ENCODE assay signal across 1 cellular context in the genomic region with DNA sequence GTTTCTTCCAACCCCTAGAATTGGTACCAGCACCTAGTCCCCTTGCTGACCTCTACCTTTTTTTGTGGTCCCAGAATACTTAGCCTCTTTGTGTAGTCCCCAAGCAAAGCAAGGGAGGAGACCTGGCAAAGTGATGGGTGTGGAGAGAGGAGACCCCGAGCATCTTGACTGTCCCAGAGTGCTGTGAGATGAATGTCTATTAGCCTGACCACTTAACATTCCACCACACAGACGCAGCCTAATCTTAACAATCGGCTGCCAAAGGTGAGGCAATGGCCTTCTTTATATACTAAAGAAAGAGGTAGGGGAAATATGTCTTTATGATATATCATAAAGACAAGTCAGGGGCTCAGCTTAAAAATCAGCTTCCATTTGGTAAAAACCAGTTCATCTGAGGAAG.
TF ChIP-seq lines count a peak whose summit lies in the region.

No MANE protein-coding gene starts in this region.

TF ChIP-seq in WTC11, 78 proteins besides CTCF, POLR2A, EP300 and RAD21 (continued from another document):
- TF ChIP-seq, protein P1, sequence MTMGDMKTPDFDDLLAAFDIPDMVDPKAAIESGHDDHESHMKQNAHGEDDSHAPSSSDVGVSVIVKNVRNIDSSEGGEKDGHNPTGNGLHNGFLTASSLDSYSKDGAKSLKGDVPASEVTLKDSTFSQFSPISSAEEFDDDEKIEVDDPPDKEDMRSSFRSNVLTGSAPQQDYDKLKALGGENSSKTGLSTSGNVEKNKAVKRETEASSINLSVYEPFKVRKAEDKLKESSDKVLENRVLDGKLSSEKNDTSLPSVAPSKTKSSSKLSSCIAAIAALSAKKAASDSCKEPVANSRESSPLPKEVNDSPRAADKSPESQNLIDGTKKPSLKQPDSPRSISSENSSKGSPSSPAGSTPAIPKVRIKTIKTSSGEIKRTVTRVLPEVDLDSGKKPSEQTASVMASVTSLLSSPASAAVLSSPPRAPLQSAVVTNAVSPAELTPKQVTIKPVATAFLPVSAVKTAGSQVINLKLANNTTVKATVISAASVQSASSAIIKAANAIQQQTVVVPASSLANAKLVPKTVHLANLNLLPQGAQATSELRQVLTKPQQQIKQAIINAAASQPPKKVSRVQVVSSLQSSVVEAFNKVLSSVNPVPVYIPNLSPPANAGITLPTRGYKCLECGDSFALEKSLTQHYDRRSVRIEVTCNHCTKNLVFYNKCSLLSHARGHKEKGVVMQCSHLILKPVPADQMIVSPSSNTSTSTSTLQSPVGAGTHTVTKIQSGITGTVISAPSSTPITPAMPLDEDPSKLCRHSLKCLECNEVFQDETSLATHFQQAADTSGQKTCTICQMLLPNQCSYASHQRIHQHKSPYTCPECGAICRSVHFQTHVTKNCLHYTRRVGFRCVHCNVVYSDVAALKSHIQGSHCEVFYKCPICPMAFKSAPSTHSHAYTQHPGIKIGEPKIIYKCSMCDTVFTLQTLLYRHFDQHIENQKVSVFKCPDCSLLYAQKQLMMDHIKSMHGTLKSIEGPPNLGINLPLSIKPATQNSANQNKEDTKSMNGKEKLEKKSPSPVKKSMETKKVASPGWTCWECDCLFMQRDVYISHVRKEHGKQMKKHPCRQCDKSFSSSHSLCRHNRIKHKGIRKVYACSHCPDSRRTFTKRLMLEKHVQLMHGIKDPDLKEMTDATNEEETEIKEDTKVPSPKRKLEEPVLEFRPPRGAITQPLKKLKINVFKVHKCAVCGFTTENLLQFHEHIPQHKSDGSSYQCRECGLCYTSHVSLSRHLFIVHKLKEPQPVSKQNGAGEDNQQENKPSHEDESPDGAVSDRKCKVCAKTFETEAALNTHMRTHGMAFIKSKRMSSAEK (CRISPR knock-in tag; IDR thresholded peaks at IDR 0.05; ENCODE audit: borderline replicate concordance), result no peak
- TF ChIP-seq, protein P2, sequence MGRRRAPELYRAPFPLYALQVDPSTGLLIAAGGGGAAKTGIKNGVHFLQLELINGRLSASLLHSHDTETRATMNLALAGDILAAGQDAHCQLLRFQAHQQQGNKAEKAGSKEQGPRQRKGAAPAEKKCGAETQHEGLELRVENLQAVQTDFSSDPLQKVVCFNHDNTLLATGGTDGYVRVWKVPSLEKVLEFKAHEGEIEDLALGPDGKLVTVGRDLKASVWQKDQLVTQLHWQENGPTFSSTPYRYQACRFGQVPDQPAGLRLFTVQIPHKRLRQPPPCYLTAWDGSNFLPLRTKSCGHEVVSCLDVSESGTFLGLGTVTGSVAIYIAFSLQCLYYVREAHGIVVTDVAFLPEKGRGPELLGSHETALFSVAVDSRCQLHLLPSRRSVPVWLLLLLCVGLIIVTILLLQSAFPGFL (CRISPR knock-in tag; IDR thresholded peaks at IDR 0.05; ENCODE audit: borderline replicate concordance), result no peak
- TF ChIP-seq ZNF263 (CRISPR knock-in tag; IDR thresholded peaks at IDR 0.05; ENCODE audit: low read depth) (no peak), CREM (CRISPR knock-in tag; IDR thresholded peaks at IDR 0.05) (no peak), ZNF671 (CRISPR knock-in tag; IDR thresholded peaks at IDR 0.05) (no peak)
- TF ChIP-seq, protein P3, sequence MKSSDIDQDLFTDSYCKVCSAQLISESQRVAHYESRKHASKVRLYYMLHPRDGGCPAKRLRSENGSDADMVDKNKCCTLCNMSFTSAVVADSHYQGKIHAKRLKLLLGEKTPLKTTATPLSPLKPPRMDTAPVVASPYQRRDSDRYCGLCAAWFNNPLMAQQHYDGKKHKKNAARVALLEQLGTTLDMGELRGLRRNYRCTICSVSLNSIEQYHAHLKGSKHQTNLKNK (CRISPR knock-in tag; IDR thresholded peaks at IDR 0.05), result no peak
